In genomic region chr9:111599948-111600343, GRCh38 we compare ENCODE assay signal across 1 cellular context.
TF ChIP-seq lines count a peak whose summit lies in the region.

No MANE protein-coding gene starts in this region.

TF ChIP-seq in A549, 52 proteins besides CTCF, POLR2A, EP300 and RAD21 (continued from another document):
- no peak for TF ChIP-seq ELK1 (IDR thresholded peaks at IDR 0.05; ENCODE audit: low read depth, low read length)
- no peak for TF ChIP-seq PHF8 (IDR thresholded peaks at IDR 0.05; ENCODE audit: borderline replicate concordance, low read depth)
- no peak for TF ChIP-seq HES2 (IDR thresholded peaks at IDR 0.05)
